ENCODE assay signal across 23 cellular contexts in the genomic region with DNA sequence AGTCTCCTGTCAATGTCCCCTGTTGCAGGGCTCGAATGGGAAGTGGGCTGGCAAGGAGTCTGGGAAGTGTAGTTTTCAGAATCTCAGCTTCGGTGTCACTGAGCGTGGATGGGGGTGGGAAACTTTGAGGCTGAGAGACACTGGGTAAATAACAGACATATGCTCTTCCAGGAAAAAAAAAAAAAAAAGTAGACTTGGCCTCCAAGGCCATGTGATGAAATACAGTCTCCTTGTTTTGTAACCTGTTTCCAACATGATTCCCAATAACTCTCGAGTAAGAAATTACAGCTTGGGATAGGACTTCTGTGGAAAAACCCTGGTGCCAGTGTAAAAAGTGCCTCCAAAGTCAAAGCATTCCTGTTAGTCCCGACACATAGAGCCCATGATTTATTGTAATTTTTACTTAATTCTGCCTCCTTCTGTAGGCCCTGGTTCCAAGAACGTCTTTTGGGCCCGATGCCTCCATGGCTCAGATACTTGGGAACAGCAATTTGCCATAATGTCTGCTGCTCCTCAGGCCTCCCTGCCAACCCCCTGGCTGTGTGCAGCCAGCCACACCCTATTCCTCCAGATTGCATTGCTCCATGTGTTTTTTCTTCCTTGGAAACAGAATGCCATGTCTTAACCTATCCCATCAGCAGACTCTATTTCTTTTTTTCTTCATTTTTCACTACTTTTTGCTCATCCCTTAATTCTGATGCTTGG.
DNase-seq lines count a peak whose midpoint lies in the region; ATAC-seq, FAIRE-seq and TF ChIP-seq lines count a peak whose summit lies in the region.
"Had no signal": no experiment of that assay in that cellular context is flagged by ENCODE, and none has a peak within 500 bp of the region (broad histone marks: within the 10 kb centered on the region; RNA-seq: fewer than 3 reads in every experiment).

No MANE protein-coding gene starts in this region.

- in situ Hi-C loops in IMR-90 (cut with MboI; ENCODE audit: low sequenced_read_pairs), result no loop called here

- TF ChIP-seq CTCF in IMR-90 (conservative IDR thresholded peaks at IDR 0.05; ENCODE audit: low read depth, low read length), result no peak
- TF ChIP-seq CTCF in fibroblast of mammary gland (conservative IDR thresholded peaks at IDR 0.05; ENCODE audit: control insufficient read depth, insufficient read depth, low read depth, low read length), result no peak
- TF ChIP-seq CTCF in keratinocyte (optimal IDR thresholded peaks at IDR 0.05 in 1 of 3, IDR thresholded peaks at IDR 0.05 in 1 of 3, conservative IDR thresholded peaks at IDR 0.05 in 1 of 3; ENCODE audit: extremely low read depth in 1 of 3, insufficient read depth in 2 of 3, low read length in 3 of 3), result no peak

- H3K36me3 ChIP-seq in IMR-90 (ENCODE audit: control insufficient read depth, insufficient read depth, low read length), result no peaks in the 10 kb centered on the region
- H3K36me3 ChIP-seq in keratinocyte (ENCODE audit: control insufficient read depth in 2 of 2, extremely low read depth in 1 of 2, insufficient read depth in 2 of 2, low read length in 2 of 2), result no peaks in the 10 kb centered on the region
- no peaks in the 10 kb centered on the region for H3K36me3 ChIP-seq in H7 (replicated peaks; ENCODE audit: control insufficient read depth, insufficient read depth, low read length)
- H3K36me3 ChIP-seq: esophagus muscularis mucosa had no signal

- intact Hi-C loops in IMR-90 (cut with micrococcal nuclease), result no loop called here

- H3K18ac ChIP-seq in IMR-90 (ENCODE audit: low read depth, low read length), result peak overlapping the region; percentile 35; the same call in 1 of the 2 replicates

- no peak overlapping the region for H4K8ac ChIP-seq in IMR-90 (ENCODE audit: low read depth in 2 of 2, low read length in 2 of 2)

- DNase-seq in IMR-90, result no peak
- peak; percentile 67 for DNase-seq in fibroblast of mammary gland (ENCODE audit: low read depth)
- DNase-seq in keratinocyte (ENCODE audit: low read depth, low spot score), result no peak
- DNase-seq in stromal cell of bone marrow (ENCODE audit: low read depth), result peak; percentile 38
- DNase-seq in NOMO-1 treated with DMSO at 0.1 percent for 48 hours (lab: John Stamatoyannopoulos, UW; ENCODE audit: unreplicated experiment), result no peak
- DNase-seq in H7, result no peak
- DNase-seq: activated CD4-positive, alpha-beta T cell treated with anti-CD3 and anti-CD28 coated beads for 1 hour; effector memory CD8-positive, alpha-beta T cell; immature natural killer cell; Kasumi-1; naive B cell; NCI-H1048; NCI-H1930; NCI-H446 treated with DMSO at 0.1 percent for 48 hours; NK-92 treated with Interleukin-12 subunit alpha and Interleukin-12 subunit beta, amount 100 ng/mL, for 24 hours; small intestine; stimulated activated naive CD4-positive, alpha-beta T cell had no signal

- H2AFZ ChIP-seq in IMR-90 (replicated peaks; ENCODE audit: low read length, poor library complexity) (no peak overlapping the region), keratinocyte (ENCODE audit: control insufficient read depth, low read length) (peak overlapping the region; percentile 49)
- H2AFZ ChIP-seq: parathyroid adenoma had no signal

- H3K14ac ChIP-seq in IMR-90 (replicated peaks; ENCODE audit: low read depth, low read length), result no peak overlapping the region

- dilution Hi-C loops in IMR-90 (cut with HindIII; ENCODE audit: low sequenced_read_pairs, unreplicated experiment), result no loop called here
- dilution Hi-C loops in keratinocyte (cut with MboI; ENCODE audit: extremely low pct_ligation_motif_present, low sequenced_read_pairs), result no loop called here

- H3K27me3 ChIP-seq in IMR-90 (ENCODE audit: control insufficient read depth, insufficient read depth, low read length) (peaks cover 7% of the 10 kb centered on the region), keratinocyte (ENCODE audit: control insufficient read depth, extremely low read depth, insufficient read depth, low read length) (no peaks in the 10 kb centered on the region), H7 (ENCODE audit: control insufficient read depth, insufficient read depth, low read length) (no peaks in the 10 kb centered on the region)
- H3K27me3 ChIP-seq: esophagus muscularis mucosa had no signal

- H4K20me1 ChIP-seq in IMR-90 (ENCODE audit: insufficient read depth, low read length) (no peaks in the 10 kb centered on the region), keratinocyte (ENCODE audit: control insufficient read depth, extremely low read depth, insufficient read depth, low read length) (no peaks in the 10 kb centered on the region)

- no peak for TF ChIP-seq POLR2A in IMR-90 (IDR thresholded peaks at IDR 0.05; ENCODE audit: low read depth, low read length)

- peak; percentile 32 for FAIRE-seq in keratinocyte (lab: Jason Lieb, UNC)
- FAIRE-seq: small intestine had no signal

- no peak overlapping the region for H2BK15ac ChIP-seq in IMR-90 (ENCODE audit: low read depth, low read length)

- no peak for TF ChIP-seq RAD21 in IMR-90 (IDR thresholded peaks at IDR 0.05; ENCODE audit: low read length)

- no peaks in the 10 kb centered on the region; the same call in 1 of the 2 replicates for H3K9me1 ChIP-seq in IMR-90 (ENCODE audit: insufficient read depth, low read length)
- H3K9me1 ChIP-seq in keratinocyte (ENCODE audit: control insufficient read depth, extremely low read depth, insufficient read depth, low read length), result no peaks in the 10 kb centered on the region

- H3K4me3 ChIP-seq in IMR-90 (ENCODE audit: insufficient read depth, low read depth, low read length) (no peak overlapping the region), fibroblast of mammary gland (ENCODE audit: control insufficient read depth, low read depth, low read length) (no peak overlapping the region), keratinocyte (ENCODE audit: control insufficient read depth in 2 of 3, extremely low read depth in 1 of 3, insufficient read depth in 2 of 3, low read depth in 1 of 3, low read length in 3 of 3) (no peak overlapping the region), H7 (ENCODE audit: insufficient read depth, low read depth, low read length) (no peak overlapping the region)
- H3K4me3 ChIP-seq: esophagus muscularis mucosa had no signal

- CTCF ChIA-PET in IMR-90 (lab: Yijun Ruan, JAX), result interaction anchor here (0.6 kb wide), 1 partner anchor 13 kb away, joined by 3 read pairs; no protein-coding TSS in a partner anchor

- no peaks in the 10 kb centered on the region for H3K79me1 ChIP-seq in IMR-90 (ENCODE audit: low read depth in 1 of 2, low read length in 2 of 2)

- no peak for ATAC-seq in IMR-90 (ENCODE audit: low read depth)
- no peak for ATAC-seq in HG03097 (IDR thresholded peaks at IDR 0.05; ENCODE audit: low FRiP score, unreplicated experiment)
- ATAC-seq in GM21737 (IDR thresholded peaks at IDR 0.05; ENCODE audit: unreplicated experiment), result no peak
- ATAC-seq: activated naive CD4-positive, alpha-beta T cell treated with anti-CD3 and anti-CD28 coated beads, Interleukin-2, amount 50 U/mL, for 72 hours; effector memory CD8-positive, alpha-beta T cell; HCT116 had no signal

- no peak overlapping the region for H2BK20ac ChIP-seq in IMR-90 (ENCODE audit: low read depth, low read length)

- H3K9me3 ChIP-seq in IMR-90 (ENCODE audit: control insufficient read depth, insufficient read depth, low read length), result no peaks in the 10 kb centered on the region
- H3K9me3 ChIP-seq in keratinocyte (ENCODE audit: control insufficient read depth, low read depth, low read length), result no peaks in the 10 kb centered on the region
- H3K9me3 ChIP-seq: esophagus muscularis mucosa had no signal

- H2AK5ac ChIP-seq in IMR-90 (ENCODE audit: low read depth, low read length), result no peak overlapping the region

- no peak overlapping the region for H3K27ac ChIP-seq in IMR-90 (ENCODE audit: insufficient read depth, low read length)
- no peak overlapping the region for H3K27ac ChIP-seq in keratinocyte (ENCODE audit: control insufficient read depth, insufficient read depth, low read length)
- H3K27ac ChIP-seq: parathyroid adenoma had no signal

- H2AK9ac ChIP-seq in IMR-90 (replicated peaks; ENCODE audit: low read depth, low read length, poor library complexity), result no peak overlapping the region

- H3K79me2 ChIP-seq in keratinocyte (ENCODE audit: control insufficient read depth, insufficient read depth, low read length), result no peaks in the 10 kb centered on the region
- H3K79me2 ChIP-seq: parathyroid adenoma had no signal

- no peak overlapping the region for H3K56ac ChIP-seq in IMR-90 (ENCODE audit: extremely low read depth, insufficient read depth, low read length)

- no peak overlapping the region for H4K91ac ChIP-seq in IMR-90 (ENCODE audit: insufficient read depth, low read depth, low read length)

- no peak overlapping the region for H3K23ac ChIP-seq in IMR-90 (ENCODE audit: low read depth, low read length)

- BruUV-seq in IMR-90 (replicated peaks; lab: Mats Ljungman, UMichigan), result no TSS peak

- WGBS in IMR-90 (ENCODE audit: extremely low coverage in 2 of 2, insufficient read length in 1 of 2), 2 experiments, result 98% methylated on average over 4 of the region's 7 CpGs; no CpG with 5 or more reads in 1 of the 2 experiments

- no peak overlapping the region for H2BK120ac ChIP-seq in IMR-90 (ENCODE audit: low read depth, low read length)

- H3K4ac ChIP-seq in IMR-90 (ENCODE audit: low read depth, low read length), result no peak overlapping the region

- H3K4me2 ChIP-seq in IMR-90 (ENCODE audit: low read depth, low read length), result no peak overlapping the region
- H3K4me2 ChIP-seq in keratinocyte (ENCODE audit: control insufficient read depth, extremely low read depth, insufficient read depth, low read depth, low read length), result no peak overlapping the region

- H3K4me1 ChIP-seq in IMR-90 (ENCODE audit: control insufficient read depth, insufficient read depth, low read length), result peaks cover 10% of the 10 kb centered on the region
- peaks cover 19% of the 10 kb centered on the region for H3K4me1 ChIP-seq in keratinocyte (ENCODE audit: control insufficient read depth, extremely low read depth, insufficient read depth, low read length)
- H3K4me1 ChIP-seq: parathyroid adenoma had no signal

- H4K5ac ChIP-seq in IMR-90 (ENCODE audit: low read depth, low read length), result no peak overlapping the region

- no peak overlapping the region for H2BK5ac ChIP-seq in IMR-90 (ENCODE audit: low read depth, low read length, poor library complexity, severe bottlenecking)

- H3K9ac ChIP-seq in IMR-90 (ENCODE audit: low read depth, low read length), result no peak overlapping the region
- no peak overlapping the region for H3K9ac ChIP-seq in keratinocyte (ENCODE audit: control insufficient read depth, extremely low read depth, insufficient read depth, low read length)
- H3K9ac ChIP-seq: parathyroid adenoma had no signal

- POLR2A ChIA-PET in IMR-90 (lab: Charles Lee; ENCODE audit: unreplicated experiment), result no interaction called here

Comparison
In these comparisons a context has a peak if more than half of its experiments do, and no peak if none do; other contexts are left out.
1. DNase-seq: peak in fibroblast of mammary gland (single experiment) and stromal cell of bone marrow (single experiment); none in IMR-90 (single experiment), keratinocyte (single experiment), NOMO-1 treated with DMSO at 0.1 percent for 48 hours (single experiment) and H7 (single experiment).